In the genomic region with DNA sequence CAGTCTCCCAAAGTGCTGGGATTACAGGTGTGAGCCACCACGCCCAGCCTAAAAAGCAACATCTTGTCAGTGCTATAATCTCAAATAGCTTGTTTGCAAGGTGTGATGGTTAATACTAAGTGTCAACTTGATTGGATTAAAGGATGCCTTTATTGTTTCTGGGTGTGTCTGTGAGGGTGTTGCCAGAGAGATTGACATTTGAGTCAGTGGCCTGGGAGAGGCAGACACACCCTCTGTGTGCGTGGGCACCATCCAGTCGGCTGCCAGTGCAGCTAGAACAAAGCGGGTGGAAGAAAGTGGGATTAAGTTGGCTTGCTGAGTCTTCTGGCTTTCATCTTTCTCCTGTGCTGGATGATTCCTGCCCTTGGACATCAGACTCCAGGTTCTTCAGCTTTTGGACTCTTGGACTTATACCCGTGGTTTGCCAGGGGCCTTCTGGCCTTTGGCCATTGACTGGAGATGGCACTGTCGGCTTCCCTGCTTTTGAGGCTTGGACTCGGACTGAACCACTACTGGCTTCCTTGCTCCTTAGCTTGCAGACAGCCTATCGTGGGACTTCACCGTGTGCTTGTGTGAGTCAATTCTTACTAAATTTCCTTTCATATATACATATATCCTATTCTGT, we compare ENCODE assay signal across 16 cellular contexts. TPM values are rescaled to one million over a fixed set of nuclear protein-coding genes. Genes with fewer than 3 reads are reported as not detected.
DNase-seq lines count a peak whose midpoint lies in the region; ATAC-seq and TF ChIP-seq lines count a peak whose summit lies in the region.
"Had no signal": no experiment of that assay in that cellular context is flagged by ENCODE, and none has a peak within 500 bp of the region (broad histone marks: within the 10 kb centered on the region; RNA-seq: fewer than 3 reads in every experiment).

No MANE protein-coding gene starts in this region.

- TF ChIP-seq CTCF in HEK293 (tag by site-specific recombination; IDR thresholded peaks at IDR 0.05) (no peak), RWPE1 (conservative IDR thresholded peaks at IDR 0.05; ENCODE audit: low read depth) (no peak), osteoblast (IDR thresholded peaks at IDR 0.05; ENCODE audit: extremely low read depth, low read depth, low read length) (no peak), osteocyte (IDR thresholded peaks at IDR 0.05) (no peak)

- H3K27ac Mint-ChIP-seq in osteocyte (ENCODE audit: unreplicated experiment), result no peak overlapping the region
- H3K27ac Mint-ChIP-seq: GM23338 had no signal

- H3K9me3 ChIP-seq in HEK293 (ENCODE audit: control insufficient read depth, insufficient read depth, low read depth, low read length), result no peaks in the 10 kb centered on the region
- no peaks in the 10 kb centered on the region for H3K9me3 ChIP-seq in osteoblast (ENCODE audit: low read depth, low read length)
- H3K9me3 ChIP-seq: MG63 had no signal

- DNase-seq in RWPE1 (ENCODE audit: low spot score) (no peak), osteoblast (ENCODE audit: insufficient read length, low spot score, missing footprints) (peak; percentile 21), NK-92 (lab: John Stamatoyannopoulos, UW; ENCODE audit: unreplicated experiment) (no peak), osteocyte (ENCODE audit: extremely low spot score, unreplicated experiment) (no peak)
- DNase-seq in stimulated activated CD4-positive, alpha-beta T cell treated with anti-CD3 and anti-CD28 coated beads, Interleukin-4, amount 100 ng/mL, for 4 hours, result no peak
- DNase-seq: ACHN, COR-L47, MG63, NCI-H1105, NCI-H1694 treated with DMSO at 0.1 percent for 48 hours, NCI-H2107, NCI-H226, NCI-H524 treated with DMSO at 0.1 percent for 48 hours had no signal

- H3K36me3 ChIP-seq in HEK293 (ENCODE audit: control insufficient read depth in 2 of 2, insufficient read depth in 1 of 2, low read length in 2 of 2) (peaks cover 88 to 91% of the 10 kb centered on the region in 2 experiments), osteoblast (ENCODE audit: insufficient read depth, low read length) (peaks cover 90% of the 10 kb centered on the region)

- H3K79me2 ChIP-seq in osteoblast (ENCODE audit: insufficient read depth, low read length), result no peaks in the 10 kb centered on the region

- peaks cover 6% of the 10 kb centered on the region for H4K20me1 ChIP-seq in osteoblast (ENCODE audit: insufficient read depth, low read length)

- no peaks in the 10 kb centered on the region for H3K27me3 Mint-ChIP-seq in osteocyte (ENCODE audit: unreplicated experiment)

- POLR2A ChIA-PET in HEK293 (lab: Yijun Ruan, JAX) (interaction anchor here (0.7 to 0.8 kb wide), 2 partner anchors 28 to 817 kb away, joined by 3 read pairs; partner anchors contain the start of gene TARS1), RWPE1 (lab: Yijun Ruan, JAX; ENCODE audit: low non-redundant PET) (no interaction called here)

- H3K4me3 Mint-ChIP-seq in osteocyte (ENCODE audit: unreplicated experiment), result no peak overlapping the region
- H3K4me3 Mint-ChIP-seq: GM23338 had no signal

- peak; percentile 92 for ATAC-seq in esophagus mucosa
- ATAC-seq: GM23338 had no signal

- H3K36me3 Mint-ChIP-seq in osteocyte (ENCODE audit: unreplicated experiment), result peaks cover 62% of the 10 kb centered on the region

- no peaks in the 10 kb centered on the region for H3K9me3 Mint-ChIP-seq in osteocyte (ENCODE audit: unreplicated experiment)

- H3K4me1 Mint-ChIP-seq in osteocyte (ENCODE audit: unreplicated experiment), result no peaks in the 10 kb centered on the region

- 0 out of 2 replicates have a peak overlapping the region, but pooled peaks have one; percentile 6 for H3K27ac ChIP-seq in HEK293 (ENCODE audit: extremely low read depth, low read depth, low read length)
- peak overlapping the region; percentile 4; the same call in 1 of the 2 replicates for H3K27ac ChIP-seq in RWPE1
- no peak overlapping the region for H3K27ac ChIP-seq in osteoblast (ENCODE audit: low read depth, low read length)

- CTCF ChIA-PET in HEK293 (lab: Yijun Ruan, JAX), result interaction anchor here (0.9 kb wide), 1 partner anchor 467 kb away, joined by 4 read pairs; no protein-coding TSS in a partner anchor
- CTCF ChIA-PET in RWPE1 (lab: Yijun Ruan, JAX), result interaction anchor here (0.7 kb wide), 1 partner anchor 158 kb away, joined by 3 read pairs; no protein-coding TSS in a partner anchor

- H3K4me1 ChIP-seq in HEK293 (ENCODE audit: control insufficient read depth, insufficient read depth, low read length) (no peaks in the 10 kb centered on the region), osteoblast (ENCODE audit: insufficient read depth, low read length) (no peaks in the 10 kb centered on the region)

- H3K4me3 ChIP-seq in HEK293 (ENCODE audit: low read depth, low read length) (no peak overlapping the region), osteoblast (ENCODE audit: insufficient read depth, low read length) (no peak overlapping the region)
- H3K4me3 ChIP-seq: GM23338, MG63 had no signal

- no peak overlapping the region for H3K4me2 ChIP-seq in osteoblast (ENCODE audit: insufficient read depth, low read length)
- H3K4me2 ChIP-seq: GM23338 had no signal

- H3K27me3 ChIP-seq in osteoblast (ENCODE audit: insufficient read depth, low read length), result no peaks in the 10 kb centered on the region
- H3K27me3 ChIP-seq: MG63 had no signal

- no peak overlapping the region for H2AFZ ChIP-seq in osteoblast (ENCODE audit: low read length)
- H2AFZ ChIP-seq: GM23338 had no signal

TF ChIP-seq in HEK293, 187 proteins besides CTCF, POLR2A, EP300 and RAD21:
- peak; percentile 68 for TF ChIP-seq KLF1 (tag by site-specific recombination; IDR thresholded peaks at IDR 0.05)
- no peak for TF ChIP-seq YY2 (tag by site-specific recombination; IDR thresholded peaks at IDR 0.05)
TF ChIP-seq in HEK293: peak in this region for 1.

RNA-seq across cellular contexts. Expression of gene TARS1, which starts 28.2 kb away (rescaled TPM):
- total RNA-seq in esophagus mucosa (166 TPM), osteoblast (305 and 353 TPM in 2 replicates), osteocyte (237 and 246 TPM in 2 replicates)
